ENCODE assay signal across 1 cellular context in the genomic region with DNA sequence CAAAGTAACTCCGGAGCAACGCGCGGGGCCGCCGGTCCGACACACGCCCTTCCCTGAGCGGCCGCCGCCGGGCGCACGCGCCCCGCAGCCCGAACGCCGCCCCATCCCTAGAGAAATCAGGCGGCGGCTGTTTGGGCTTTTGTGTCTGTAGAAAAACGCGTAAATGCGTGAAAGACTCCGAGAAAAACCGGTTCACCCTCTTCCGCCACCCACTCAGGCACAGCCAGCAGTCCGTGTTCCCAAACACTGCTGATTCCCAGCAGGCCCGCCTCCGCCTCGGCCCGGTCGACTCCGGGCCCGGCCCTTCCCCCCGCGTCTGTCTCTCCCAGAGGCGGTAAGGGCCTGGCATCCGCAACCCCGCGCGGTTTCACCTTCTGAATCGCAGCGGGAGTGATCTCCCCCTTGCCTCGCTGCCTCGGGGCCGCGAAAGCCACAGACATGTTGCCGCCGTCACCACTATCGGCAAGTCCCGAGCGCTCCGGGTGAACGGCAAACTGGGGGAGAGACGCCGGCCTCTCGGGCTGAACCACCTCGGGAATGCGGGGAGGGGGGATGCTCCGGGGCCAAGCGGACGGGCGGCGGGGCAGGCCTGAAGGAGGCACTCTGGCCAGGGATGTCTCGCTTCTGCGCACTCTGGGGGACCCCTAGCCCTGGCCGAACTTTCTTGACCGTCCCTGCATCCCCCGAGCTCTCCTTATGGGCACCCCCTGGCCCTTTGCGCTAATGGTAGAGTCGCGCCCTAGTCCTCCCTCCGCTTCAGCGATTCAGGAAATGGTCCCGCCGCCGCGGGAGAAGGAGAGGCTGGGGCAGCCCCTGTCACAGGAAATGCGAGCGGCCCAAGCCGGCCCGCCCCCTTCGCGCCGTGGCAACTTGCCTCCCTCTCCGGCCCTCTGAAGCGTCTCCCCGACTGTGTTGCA.
TF ChIP-seq lines count a peak whose summit lies in the region.

A gene with protein sequence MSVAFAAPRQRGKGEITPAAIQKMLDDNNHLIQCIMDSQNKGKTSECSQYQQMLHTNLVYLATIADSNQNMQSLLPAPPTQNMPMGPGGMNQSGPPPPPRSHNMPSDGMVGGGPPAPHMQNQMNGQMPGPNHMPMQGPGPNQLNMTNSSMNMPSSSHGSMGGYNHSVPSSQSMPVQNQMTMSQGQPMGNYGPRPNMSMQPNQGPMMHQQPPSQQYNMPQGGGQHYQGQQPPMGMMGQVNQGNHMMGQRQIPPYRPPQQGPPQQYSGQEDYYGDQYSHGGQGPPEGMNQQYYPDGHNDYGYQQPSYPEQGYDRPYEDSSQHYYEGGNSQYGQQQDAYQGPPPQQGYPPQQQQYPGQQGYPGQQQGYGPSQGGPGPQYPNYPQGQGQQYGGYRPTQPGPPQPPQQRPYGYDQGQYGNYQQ (minus strand): TSS at position 484 of the 917 bp plus-strand sequence. CDS start 44 bp downstream, at position 440.

TF ChIP-seq in K562, 482 proteins besides CTCF, POLR2A, EP300 and RAD21 (continued from another document and continues in another):
- TF ChIP-seq, protein P1, sequence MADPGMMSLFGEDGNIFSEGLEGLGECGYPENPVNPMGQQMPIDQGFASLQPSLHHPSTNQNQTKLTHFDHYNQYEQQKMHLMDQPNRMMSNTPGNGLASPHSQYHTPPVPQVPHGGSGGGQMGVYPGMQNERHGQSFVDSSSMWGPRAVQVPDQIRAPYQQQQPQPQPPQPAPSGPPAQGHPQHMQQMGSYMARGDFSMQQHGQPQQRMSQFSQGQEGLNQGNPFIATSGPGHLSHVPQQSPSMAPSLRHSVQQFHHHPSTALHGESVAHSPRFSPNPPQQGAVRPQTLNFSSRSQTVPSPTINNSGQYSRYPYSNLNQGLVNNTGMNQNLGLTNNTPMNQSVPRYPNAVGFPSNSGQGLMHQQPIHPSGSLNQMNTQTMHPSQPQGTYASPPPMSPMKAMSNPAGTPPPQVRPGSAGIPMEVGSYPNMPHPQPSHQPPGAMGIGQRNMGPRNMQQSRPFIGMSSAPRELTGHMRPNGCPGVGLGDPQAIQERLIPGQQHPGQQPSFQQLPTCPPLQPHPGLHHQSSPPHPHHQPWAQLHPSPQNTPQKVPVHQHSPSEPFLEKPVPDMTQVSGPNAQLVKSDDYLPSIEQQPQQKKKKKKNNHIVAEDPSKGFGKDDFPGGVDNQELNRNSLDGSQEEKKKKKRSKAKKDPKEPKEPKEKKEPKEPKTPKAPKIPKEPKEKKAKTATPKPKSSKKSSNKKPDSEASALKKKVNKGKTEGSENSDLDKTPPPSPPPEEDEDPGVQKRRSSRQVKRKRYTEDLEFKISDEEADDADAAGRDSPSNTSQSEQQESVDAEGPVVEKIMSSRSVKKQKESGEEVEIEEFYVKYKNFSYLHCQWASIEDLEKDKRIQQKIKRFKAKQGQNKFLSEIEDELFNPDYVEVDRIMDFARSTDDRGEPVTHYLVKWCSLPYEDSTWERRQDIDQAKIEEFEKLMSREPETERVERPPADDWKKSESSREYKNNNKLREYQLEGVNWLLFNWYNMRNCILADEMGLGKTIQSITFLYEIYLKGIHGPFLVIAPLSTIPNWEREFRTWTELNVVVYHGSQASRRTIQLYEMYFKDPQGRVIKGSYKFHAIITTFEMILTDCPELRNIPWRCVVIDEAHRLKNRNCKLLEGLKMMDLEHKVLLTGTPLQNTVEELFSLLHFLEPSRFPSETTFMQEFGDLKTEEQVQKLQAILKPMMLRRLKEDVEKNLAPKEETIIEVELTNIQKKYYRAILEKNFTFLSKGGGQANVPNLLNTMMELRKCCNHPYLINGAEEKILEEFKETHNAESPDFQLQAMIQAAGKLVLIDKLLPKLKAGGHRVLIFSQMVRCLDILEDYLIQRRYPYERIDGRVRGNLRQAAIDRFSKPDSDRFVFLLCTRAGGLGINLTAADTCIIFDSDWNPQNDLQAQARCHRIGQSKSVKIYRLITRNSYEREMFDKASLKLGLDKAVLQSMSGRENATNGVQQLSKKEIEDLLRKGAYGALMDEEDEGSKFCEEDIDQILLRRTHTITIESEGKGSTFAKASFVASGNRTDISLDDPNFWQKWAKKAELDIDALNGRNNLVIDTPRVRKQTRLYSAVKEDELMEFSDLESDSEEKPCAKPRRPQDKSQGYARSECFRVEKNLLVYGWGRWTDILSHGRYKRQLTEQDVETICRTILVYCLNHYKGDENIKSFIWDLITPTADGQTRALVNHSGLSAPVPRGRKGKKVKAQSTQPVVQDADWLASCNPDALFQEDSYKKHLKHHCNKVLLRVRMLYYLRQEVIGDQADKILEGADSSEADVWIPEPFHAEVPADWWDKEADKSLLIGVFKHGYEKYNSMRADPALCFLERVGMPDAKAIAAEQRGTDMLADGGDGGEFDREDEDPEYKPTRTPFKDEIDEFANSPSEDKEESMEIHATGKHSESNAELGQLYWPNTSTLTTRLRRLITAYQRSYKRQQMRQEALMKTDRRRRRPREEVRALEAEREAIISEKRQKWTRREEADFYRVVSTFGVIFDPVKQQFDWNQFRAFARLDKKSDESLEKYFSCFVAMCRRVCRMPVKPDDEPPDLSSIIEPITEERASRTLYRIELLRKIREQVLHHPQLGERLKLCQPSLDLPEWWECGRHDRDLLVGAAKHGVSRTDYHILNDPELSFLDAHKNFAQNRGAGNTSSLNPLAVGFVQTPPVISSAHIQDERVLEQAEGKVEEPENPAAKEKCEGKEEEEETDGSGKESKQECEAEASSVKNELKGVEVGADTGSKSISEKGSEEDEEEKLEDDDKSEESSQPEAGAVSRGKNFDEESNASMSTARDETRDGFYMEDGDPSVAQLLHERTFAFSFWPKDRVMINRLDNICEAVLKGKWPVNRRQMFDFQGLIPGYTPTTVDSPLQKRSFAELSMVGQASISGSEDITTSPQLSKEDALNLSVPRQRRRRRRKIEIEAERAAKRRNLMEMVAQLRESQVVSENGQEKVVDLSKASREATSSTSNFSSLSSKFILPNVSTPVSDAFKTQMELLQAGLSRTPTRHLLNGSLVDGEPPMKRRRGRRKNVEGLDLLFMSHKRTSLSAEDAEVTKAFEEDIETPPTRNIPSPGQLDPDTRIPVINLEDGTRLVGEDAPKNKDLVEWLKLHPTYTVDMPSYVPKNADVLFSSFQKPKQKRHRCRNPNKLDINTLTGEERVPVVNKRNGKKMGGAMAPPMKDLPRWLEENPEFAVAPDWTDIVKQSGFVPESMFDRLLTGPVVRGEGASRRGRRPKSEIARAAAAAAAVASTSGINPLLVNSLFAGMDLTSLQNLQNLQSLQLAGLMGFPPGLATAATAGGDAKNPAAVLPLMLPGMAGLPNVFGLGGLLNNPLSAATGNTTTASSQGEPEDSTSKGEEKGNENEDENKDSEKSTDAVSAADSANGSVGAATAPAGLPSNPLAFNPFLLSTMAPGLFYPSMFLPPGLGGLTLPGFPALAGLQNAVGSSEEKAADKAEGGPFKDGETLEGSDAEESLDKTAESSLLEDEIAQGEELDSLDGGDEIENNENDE (IDR thresholded peaks at IDR 0.05; ENCODE audit: low read depth, low read length) = no peak
- TF ChIP-seq ZNF324 (CRISPR knock-in tag; IDR thresholded peaks at IDR 0.05) (no peak), CC2D1A (IDR thresholded peaks at IDR 0.05) (peak; percentile 61; the same call in 1 of the 2 replicates), ZNF197 (CRISPR knock-in tag; IDR thresholded peaks at IDR 0.05; ENCODE audit: low read depth) (0 out of 2 replicates have a peak, but pooled peaks have one; percentile 12), TCF7L2 (IDR thresholded peaks at IDR 0.05; ENCODE audit: low read depth, low read length) (peak; percentile 91), ETV5 (CRISPR knock-in tag; IDR thresholded peaks at IDR 0.05; ENCODE audit: low read depth) (peak; percentile 84; the same call in 1 of the 2 replicates), POLR3A (IDR thresholded peaks at IDR 0.05; ENCODE audit: borderline replicate concordance, extremely low read depth, insufficient read depth, insufficient read length) (no peak)
- TF ChIP-seq, protein P2, sequence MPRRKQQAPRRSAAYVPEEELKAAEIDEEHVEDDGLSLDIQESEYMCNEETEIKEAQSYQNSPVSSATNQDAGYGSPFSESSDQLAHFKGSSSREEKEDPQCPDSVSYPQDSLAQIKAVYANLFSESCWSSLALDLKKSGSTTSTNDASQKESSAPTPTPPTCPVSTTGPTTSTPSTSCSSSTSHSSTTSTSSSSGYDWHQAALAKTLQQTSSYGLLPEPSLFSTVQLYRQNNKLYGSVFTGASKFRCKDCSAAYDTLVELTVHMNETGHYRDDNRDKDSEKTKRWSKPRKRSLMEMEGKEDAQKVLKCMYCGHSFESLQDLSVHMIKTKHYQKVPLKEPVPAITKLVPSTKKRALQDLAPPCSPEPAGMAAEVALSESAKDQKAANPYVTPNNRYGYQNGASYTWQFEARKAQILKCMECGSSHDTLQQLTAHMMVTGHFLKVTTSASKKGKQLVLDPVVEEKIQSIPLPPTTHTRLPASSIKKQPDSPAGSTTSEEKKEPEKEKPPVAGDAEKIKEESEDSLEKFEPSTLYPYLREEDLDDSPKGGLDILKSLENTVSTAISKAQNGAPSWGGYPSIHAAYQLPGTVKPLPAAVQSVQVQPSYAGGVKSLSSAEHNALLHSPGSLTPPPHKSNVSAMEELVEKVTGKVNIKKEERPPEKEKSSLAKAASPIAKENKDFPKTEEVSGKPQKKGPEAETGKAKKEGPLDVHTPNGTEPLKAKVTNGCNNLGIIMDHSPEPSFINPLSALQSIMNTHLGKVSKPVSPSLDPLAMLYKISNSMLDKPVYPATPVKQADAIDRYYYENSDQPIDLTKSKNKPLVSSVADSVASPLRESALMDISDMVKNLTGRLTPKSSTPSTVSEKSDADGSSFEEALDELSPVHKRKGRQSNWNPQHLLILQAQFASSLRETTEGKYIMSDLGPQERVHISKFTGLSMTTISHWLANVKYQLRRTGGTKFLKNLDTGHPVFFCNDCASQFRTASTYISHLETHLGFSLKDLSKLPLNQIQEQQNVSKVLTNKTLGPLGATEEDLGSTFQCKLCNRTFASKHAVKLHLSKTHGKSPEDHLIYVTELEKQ (CRISPR knock-in tag; IDR thresholded peaks at IDR 0.05) = no peak
- TF ChIP-seq, protein P3, sequence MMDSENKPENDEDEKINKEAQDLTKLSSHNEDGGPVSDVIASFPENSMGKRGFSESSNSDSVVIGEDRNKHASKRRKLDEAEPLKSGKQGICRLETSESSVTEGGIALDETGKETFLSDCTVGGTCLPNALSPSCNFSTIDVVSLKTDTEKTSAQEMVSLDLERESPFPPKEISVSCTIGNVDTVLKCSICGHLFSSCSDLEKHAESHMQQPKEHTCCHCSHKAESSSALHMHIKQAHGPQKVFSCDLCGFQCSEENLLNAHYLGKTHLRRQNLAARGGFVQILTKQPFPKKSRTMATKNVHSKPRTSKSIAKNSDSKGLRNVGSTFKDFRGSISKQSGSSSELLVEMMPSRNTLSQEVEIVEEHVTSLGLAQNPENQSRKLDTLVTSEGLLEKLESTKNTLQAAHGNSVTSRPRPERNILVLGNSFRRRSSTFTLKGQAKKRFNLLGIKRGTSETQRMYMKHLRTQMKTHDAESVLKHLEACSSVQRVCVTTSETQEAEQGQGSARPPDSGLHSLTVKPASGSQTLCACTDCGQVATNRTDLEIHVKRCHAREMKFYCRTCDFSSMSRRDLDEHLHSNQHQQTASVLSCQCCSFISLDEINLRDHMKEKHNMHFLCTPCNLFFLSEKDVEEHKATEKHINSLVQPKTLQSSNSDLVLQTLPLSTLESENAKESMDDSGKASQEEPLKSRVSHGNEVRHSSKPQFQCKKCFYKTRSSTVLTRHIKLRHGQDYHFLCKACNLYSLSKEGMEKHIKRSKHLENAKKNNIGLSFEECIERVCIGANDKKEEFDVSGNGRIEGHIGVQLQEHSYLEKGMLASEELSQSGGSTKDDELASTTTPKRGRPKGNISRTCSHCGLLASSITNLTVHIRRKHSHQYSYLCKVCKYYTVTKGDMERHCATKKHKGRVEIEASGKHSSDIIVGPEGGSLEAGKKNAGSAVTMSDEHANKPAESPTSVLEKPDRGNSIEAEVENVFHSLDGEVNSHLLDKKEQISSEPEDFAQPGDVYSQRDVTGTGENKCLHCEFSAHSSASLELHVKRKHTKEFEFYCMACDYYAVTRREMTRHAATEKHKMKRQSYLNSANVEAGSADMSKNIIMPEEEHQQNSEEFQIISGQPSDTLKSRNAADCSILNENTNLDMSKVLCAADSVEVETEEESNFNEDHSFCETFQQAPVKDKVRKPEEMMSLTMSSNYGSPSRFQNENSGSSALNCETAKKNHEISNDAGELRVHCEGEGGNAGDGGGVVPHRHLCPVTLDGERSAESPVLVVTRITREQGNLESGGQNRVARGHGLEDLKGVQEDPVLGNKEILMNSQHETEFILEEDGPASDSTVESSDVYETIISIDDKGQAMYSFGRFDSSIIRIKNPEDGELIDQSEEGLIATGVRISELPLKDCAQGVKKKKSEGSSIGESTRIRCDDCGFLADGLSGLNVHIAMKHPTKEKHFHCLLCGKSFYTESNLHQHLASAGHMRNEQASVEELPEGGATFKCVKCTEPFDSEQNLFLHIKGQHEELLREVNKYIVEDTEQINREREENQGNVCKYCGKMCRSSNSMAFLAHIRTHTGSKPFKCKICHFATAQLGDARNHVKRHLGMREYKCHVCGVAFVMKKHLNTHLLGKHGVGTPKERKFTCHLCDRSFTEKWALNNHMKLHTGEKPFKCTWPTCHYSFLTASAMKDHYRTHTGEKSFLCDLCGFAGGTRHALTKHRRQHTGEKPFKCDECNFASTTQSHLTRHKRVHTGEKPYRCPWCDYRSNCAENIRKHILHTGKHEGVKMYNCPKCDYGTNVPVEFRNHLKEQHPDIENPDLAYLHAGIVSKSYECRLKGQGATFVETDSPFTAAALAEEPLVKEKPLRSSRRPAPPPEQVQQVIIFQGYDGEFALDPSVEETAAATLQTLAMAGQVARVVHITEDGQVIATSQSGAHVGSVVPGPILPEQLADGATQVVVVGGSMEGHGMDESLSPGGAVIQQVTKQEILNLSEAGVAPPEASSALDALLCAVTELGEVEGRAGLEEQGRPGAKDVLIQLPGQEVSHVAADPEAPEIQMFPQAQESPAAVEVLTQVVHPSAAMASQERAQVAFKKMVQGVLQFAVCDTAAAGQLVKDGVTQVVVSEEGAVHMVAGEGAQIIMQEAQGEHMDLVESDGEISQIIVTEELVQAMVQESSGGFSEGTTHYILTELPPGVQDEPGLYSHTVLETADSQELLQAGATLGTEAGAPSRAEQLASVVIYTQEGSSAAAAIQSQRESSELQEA (IDR thresholded peaks at IDR 0.05; ENCODE audit: low read depth) = peak; percentile 53; the same call in 1 of the 2 replicates
- TF ChIP-seq, protein P4, sequence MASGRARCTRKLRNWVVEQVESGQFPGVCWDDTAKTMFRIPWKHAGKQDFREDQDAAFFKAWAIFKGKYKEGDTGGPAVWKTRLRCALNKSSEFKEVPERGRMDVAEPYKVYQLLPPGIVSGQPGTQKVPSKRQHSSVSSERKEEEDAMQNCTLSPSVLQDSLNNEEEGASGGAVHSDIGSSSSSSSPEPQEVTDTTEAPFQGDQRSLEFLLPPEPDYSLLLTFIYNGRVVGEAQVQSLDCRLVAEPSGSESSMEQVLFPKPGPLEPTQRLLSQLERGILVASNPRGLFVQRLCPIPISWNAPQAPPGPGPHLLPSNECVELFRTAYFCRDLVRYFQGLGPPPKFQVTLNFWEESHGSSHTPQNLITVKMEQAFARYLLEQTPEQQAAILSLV (tag; IDR thresholded peaks at IDR 0.05) = no peak
